Comparison of ENCODE assay signal across 8 cellular contexts in the genomic region with DNA sequence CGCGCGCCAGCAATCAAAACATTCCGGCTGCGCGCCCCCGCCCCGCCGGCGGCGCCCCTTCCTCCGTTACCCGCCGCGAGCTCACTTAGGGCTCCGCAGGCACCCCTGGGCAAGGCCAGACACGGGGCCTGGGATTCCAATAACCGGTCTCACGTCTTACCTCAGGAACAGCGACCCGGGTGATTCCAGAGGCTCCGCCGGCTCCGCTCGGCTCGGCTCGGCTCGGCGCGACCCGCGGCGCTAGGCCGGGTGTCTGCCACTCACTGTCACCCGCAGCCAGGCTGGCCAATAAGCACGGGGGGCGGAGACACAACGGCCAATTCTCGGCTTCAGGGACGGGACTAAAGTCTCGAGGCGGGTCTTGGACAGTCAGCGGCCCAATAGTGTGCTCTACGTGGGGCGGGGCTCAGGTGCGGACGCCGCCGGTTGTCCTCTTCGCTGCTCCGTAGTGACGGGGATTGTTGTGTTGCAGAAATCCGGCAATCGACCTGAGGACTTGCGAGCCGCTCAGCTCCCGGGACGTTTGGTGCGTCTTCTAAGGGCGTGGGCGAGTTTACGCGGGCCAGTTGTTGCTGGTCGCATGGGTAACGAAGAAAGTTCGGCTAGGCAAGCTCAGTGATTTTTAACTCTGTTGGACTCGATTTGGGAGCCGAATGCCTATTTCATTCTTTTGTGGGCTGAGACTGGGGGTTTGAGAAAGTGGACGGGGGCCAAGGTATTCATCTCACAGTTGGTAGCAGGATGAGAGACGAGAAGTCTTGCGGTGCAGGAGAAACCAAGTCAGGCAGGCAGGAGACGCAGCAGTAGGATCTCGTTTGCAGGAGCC. TPM values are rescaled to one million over a fixed set of nuclear protein-coding genes. Genes with fewer than 3 reads are reported as not detected.
DNase-seq lines count a peak whose midpoint lies in the region; ATAC-seq, FAIRE-seq and TF ChIP-seq lines count a peak whose summit lies in the region.

A gene with protein sequence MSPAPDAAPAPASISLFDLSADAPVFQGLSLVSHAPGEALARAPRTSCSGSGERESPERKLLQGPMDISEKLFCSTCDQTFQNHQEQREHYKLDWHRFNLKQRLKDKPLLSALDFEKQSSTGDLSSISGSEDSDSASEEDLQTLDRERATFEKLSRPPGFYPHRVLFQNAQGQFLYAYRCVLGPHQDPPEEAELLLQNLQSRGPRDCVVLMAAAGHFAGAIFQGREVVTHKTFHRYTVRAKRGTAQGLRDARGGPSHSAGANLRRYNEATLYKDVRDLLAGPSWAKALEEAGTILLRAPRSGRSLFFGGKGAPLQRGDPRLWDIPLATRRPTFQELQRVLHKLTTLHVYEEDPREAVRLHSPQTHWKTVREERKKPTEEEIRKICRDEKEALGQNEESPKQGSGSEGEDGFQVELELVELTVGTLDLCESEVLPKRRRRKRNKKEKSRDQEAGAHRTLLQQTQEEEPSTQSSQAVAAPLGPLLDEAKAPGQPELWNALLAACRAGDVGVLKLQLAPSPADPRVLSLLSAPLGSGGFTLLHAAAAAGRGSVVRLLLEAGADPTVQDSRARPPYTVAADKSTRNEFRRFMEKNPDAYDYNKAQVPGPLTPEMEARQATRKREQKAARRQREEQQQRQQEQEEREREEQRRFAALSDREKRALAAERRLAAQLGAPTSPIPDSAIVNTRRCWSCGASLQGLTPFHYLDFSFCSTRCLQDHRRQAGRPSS (plus strand): TSS at position 432 of the 826 bp plus-strand sequence. CDS start 452 bp downstream, outside the sequence.
A gene with protein sequence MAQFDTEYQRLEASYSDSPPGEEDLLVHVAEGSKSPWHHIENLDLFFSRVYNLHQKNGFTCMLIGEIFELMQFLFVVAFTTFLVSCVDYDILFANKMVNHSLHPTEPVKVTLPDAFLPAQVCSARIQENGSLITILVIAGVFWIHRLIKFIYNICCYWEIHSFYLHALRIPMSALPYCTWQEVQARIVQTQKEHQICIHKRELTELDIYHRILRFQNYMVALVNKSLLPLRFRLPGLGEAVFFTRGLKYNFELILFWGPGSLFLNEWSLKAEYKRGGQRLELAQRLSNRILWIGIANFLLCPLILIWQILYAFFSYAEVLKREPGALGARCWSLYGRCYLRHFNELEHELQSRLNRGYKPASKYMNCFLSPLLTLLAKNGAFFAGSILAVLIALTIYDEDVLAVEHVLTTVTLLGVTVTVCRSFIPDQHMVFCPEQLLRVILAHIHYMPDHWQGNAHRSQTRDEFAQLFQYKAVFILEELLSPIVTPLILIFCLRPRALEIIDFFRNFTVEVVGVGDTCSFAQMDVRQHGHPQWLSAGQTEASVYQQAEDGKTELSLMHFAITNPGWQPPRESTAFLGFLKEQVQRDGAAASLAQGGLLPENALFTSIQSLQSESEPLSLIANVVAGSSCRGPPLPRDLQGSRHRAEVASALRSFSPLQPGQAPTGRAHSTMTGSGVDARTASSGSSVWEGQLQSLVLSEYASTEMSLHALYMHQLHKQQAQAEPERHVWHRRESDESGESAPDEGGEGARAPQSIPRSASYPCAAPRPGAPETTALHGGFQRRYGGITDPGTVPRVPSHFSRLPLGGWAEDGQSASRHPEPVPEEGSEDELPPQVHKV (minus strand): TSS at position 262 of the 826 bp plus-strand sequence. CDS start 1,612 bp downstream, outside the sequence.

- H3K9me3 ChIP-seq in psoas muscle, result no peaks in the 10 kb centered on the region

- H3K27ac ChIP-seq in psoas muscle, result peak within 1 kb of the TSS; percentile 98

- no peak for TF ChIP-seq CTCF in psoas muscle (IDR thresholded peaks at IDR 0.05)

- peak; percentile 73 for FAIRE-seq in urothelium cell line (lab: Jason Lieb, UNC)

- H3K36me3 ChIP-seq in psoas muscle (ENCODE audit: insufficient read depth in 1 of 2, low read depth in 1 of 2), result peaks cover 10 to 71% of the 10 kb centered on the region in 2 donors

- intact Hi-C loops in T-helper 2 cell treated with Interferon-gamma antibody and Interleukin-4, amounts not matched to agents 100 ng/mL and 5 ng/mL, for 36 hours (cut with micrococcal nuclease), result loop anchor here (1.0 kb wide), 9 partner anchors 10 to 159 kb away; a partner anchor contains a TSS
- intact Hi-C loops in left ventricle myocardium superior (cut with micrococcal nuclease) (loop anchor here (10.0 kb wide), 1 partner anchor 65 kb away; no protein-coding TSS in a partner anchor), psoas muscle (cut with DNase I) (no loop called here)

- peak within 1 kb of the TSS; percentile 87 for H3K4me3 ChIP-seq in psoas muscle

- H3K27me3 ChIP-seq in psoas muscle (ENCODE audit: insufficient read depth in 3 of 3, low read length in 2 of 3), result no peaks in the 10 kb centered on the region

- peaks cover 19% of the 10 kb centered on the region for H3K4me1 ChIP-seq in psoas muscle

- DNase-seq in NCI-H187 treated with DMSO at 0.1 percent for 48 hours (lab: John Stamatoyannopoulos, UW), result peak; percentile 83
- DNase-seq in anterior cingulate cortex (lab: John Stamatoyannopoulos, UW), result peak; percentile 79 to 99 (median 98)
- peak; percentile 99 for DNase-seq in left ventricle myocardium superior
- peak; percentile 99 for DNase-seq in psoas muscle
- peak; percentile 99 for DNase-seq in urothelium cell line (ENCODE audit: low spot score)

- WGBS in psoas muscle, 3 donors, result 0% methylated on average over 68 to 73 of the region's 73 CpGs

- peak; percentile 93 for ATAC-seq in GM18499 (IDR thresholded peaks at IDR 0.05; ENCODE audit: insufficient read depth, unreplicated experiment)
- peak; percentile 97 for ATAC-seq in HG02943 (IDR thresholded peaks at IDR 0.05; ENCODE audit: low read depth, unreplicated experiment)
- ATAC-seq in left ventricle myocardium superior, result peak; percentile 99
- ATAC-seq in psoas muscle, result peak; percentile 97 to 99 (median 98)

RNA-seq across cellular contexts. Expression of the first gene that starts in this region (rescaled TPM):
- total RNA-seq in T-helper 2 cell treated with Interferon-gamma antibody and Interleukin-4, amounts not matched to agents 100 ng/mL and 5 ng/mL, for 36 hours, result 80.1 and 83.0 TPM in 2 replicates
- total RNA-seq in left ventricle myocardium superior (30.4 TPM), psoas muscle (10 to 100 TPM in 3 of 4 donors, 1 to 10 TPM in 1; 9.3 to 29.4 (median 15.2) TPM)
- polyA plus RNA-seq in psoas muscle, result 10 to 100 TPM in 2 of 3 donors, 1 to 10 TPM in 1; 8.7 to 27.8 (median 14.9) TPM

RNA-seq across cellular contexts. Expression of the second gene that starts in this region (rescaled TPM):
- total RNA-seq in T-helper 2 cell treated with Interferon-gamma antibody and Interleukin-4, amounts not matched to agents 100 ng/mL and 5 ng/mL, for 36 hours, result 37.2 and 51.6 TPM in 2 replicates
- total RNA-seq in left ventricle myocardium superior, result 81.8 TPM
- total RNA-seq in psoas muscle, result 100 to 1,000 TPM; 111 to 180 (median 122) TPM
- 100 to 1,000 TPM in 1 of 3 donors, 10 to 100 TPM in 2; 41.6 to 107 (median 74.0) TPM for polyA plus RNA-seq in psoas muscle

Comparison
In these comparisons a context has a peak if more than half of its experiments do, and no peak if none do; other contexts are left out.
1. Peak in every context shown above with its lines: DNase-seq, ATAC-seq, H3K4me3 ChIP-seq and H3K27ac ChIP-seq.
2. intact Hi-C loops: an anchor here in T-helper 2 cell treated with Interferon-gamma antibody and Interleukin-4, amounts not matched to agents 100 ng/mL and 5 ng/mL, for 36 hours (1.0 kb wide) and left ventricle myocardium superior (10.0 kb wide); none called in psoas muscle.